In genomic region chr3:105444725-105445124, GRCh38 we compare ENCODE assay signal across 28 cellular contexts.
DNase-seq lines count a peak whose midpoint lies in the region; ATAC-seq, FAIRE-seq and TF ChIP-seq lines count a peak whose summit lies in the region.
"Had no signal": no experiment of that assay in that cellular context is flagged by ENCODE, and none has a peak within 500 bp of the region (broad histone marks: within the 10 kb centered on the region; RNA-seq: fewer than 3 reads in every experiment).

No MANE protein-coding gene starts in this region.

- intact Hi-C loops in endothelial cell of umbilical vein (cut with micrococcal nuclease): no loop called here

- no peaks in the 10 kb centered on the region for H3K27me3 Mint-ChIP-seq in osteocyte (ENCODE audit: unreplicated experiment)
- H3K27me3 Mint-ChIP-seq: activated T-cell treated with anti-CD3 and anti-CD28 coated beads, Interleukin-2, amount 50 U/mL, for 24 hours; stimulated activated naive CD8-positive, alpha-beta T cell treated with anti-CD3 and anti-CD28 coated beads, Interleukin-15, amount 100 ng/mL, for 72 hours had no signal

- H3K9me3 Mint-ChIP-seq in osteocyte (ENCODE audit: unreplicated experiment): peaks cover 5% of the 10 kb centered on the region
- H3K9me3 Mint-ChIP-seq: activated T-cell treated with anti-CD3 and anti-CD28 coated beads, Interleukin-2, amount 50 U/mL, for 24 hours had no signal

- H3K4me1 ChIP-seq in endothelial cell of umbilical vein (ENCODE audit: control insufficient read depth, extremely low read depth, insufficient read depth, low read length): no peaks in the 10 kb centered on the region
- H3K4me1 ChIP-seq: ascending aorta; BLaER1 treated with 17β-estradiol and CSF1 and Interleukin-3, amounts not matched to agents 10 nM and 100 nM; left ventricle myocardium inferior had no signal

- dilution Hi-C loops in endothelial cell of umbilical vein (cut with MboI; ENCODE audit: extremely low pct_ligation_motif_present, low sequenced_read_pairs): no loop called here

- FAIRE-seq in endothelial cell of umbilical vein (lab: Jason Lieb, UNC): no peak

- H3K27ac Mint-ChIP-seq in osteocyte (ENCODE audit: unreplicated experiment): peak overlapping the region; percentile 57
- H3K27ac Mint-ChIP-seq: activated naive CD8-positive, alpha-beta T cell treated with anti-CD3 and anti-CD28 coated beads, Interleukin-2, amount 10 ng/mL, durations not matched to agents 7 days and 5 days; activated T-cell treated with anti-CD3 and anti-CD28 coated beads, Interleukin-2, amount 50 U/mL, for 24 hours; stimulated activated naive CD8-positive, alpha-beta T cell treated with anti-CD3 and anti-CD28 coated beads, Interleukin-15, amount 100 ng/mL, for 72 hours had no signal

- H3K9me3 ChIP-seq in endothelial cell of umbilical vein (replicated peaks; ENCODE audit: control insufficient read depth, insufficient read depth, low read length): no peaks in the 10 kb centered on the region
- H3K9me3 ChIP-seq: ascending aorta; BLaER1 treated with 17β-estradiol and CSF1 and Interleukin-3, amounts not matched to agents 10 nM and 100 nM; left ventricle myocardium inferior; thoracic aorta had no signal

- no peak for ATAC-seq in GM19035 (IDR thresholded peaks at IDR 0.05; ENCODE audit: unreplicated experiment)
- ATAC-seq: stimulated activated naive CD8-positive, alpha-beta T cell treated with anti-CD3 and anti-CD28 coated beads, Interleukin-15, amount 100 ng/mL, for 72 hours had no signal

- TF ChIP-seq CTCF in RWPE1 (conservative IDR thresholded peaks at IDR 0.05; ENCODE audit: low read depth): no peak
- TF ChIP-seq CTCF in endothelial cell of umbilical vein (IDR thresholded peaks at IDR 0.05; ENCODE audit: extremely low read depth in 1 of 2, insufficient read depth in 1 of 2, low read depth in 1 of 2, low read length in 2 of 2): no peak
- TF ChIP-seq CTCF in osteocyte (IDR thresholded peaks at IDR 0.05): no peak

- H3K4me3 Mint-ChIP-seq in osteocyte (ENCODE audit: unreplicated experiment): no peak overlapping the region
- H3K4me3 Mint-ChIP-seq: activated naive CD8-positive, alpha-beta T cell treated with anti-CD3 and anti-CD28 coated beads, Interleukin-2, amount 10 ng/mL, durations not matched to agents 7 days and 5 days; activated T-cell treated with anti-CD3 and anti-CD28 coated beads, Interleukin-2, amount 50 U/mL, for 24 hours; neural crest cell; stimulated activated naive CD8-positive, alpha-beta T cell treated with anti-CD3 and anti-CD28 coated beads, Interleukin-15, amount 100 ng/mL, for 72 hours had no signal

- no peak overlapping the region for H3K9ac ChIP-seq in endothelial cell of umbilical vein (replicated peaks; ENCODE audit: extremely low read depth, insufficient read depth, low read length)
- H3K9ac ChIP-seq: BLaER1 treated with 17β-estradiol and CSF1 and Interleukin-3, amounts not matched to agents 10 nM and 100 nM had no signal

- peaks cover 6% of the 10 kb centered on the region for H3K36me3 Mint-ChIP-seq in osteocyte (ENCODE audit: unreplicated experiment)

- H3K27ac ChIP-seq in RWPE1 (no peak overlapping the region), endothelial cell of umbilical vein (ENCODE audit: insufficient read depth, low read depth, low read length) (no peak overlapping the region)
- H3K27ac ChIP-seq: ascending aorta; BLaER1 treated with 17β-estradiol and CSF1 and Interleukin-3, amounts not matched to agents 10 nM and 100 nM; left ventricle myocardium inferior; thoracic aorta had no signal

- no peak overlapping the region for H3K4me3 ChIP-seq in endothelial cell of umbilical vein (replicated peaks in 1 of 3; ENCODE audit: insufficient read depth in 1 of 3, low read depth in 1 of 3, low read length in 3 of 3)
- H3K4me3 ChIP-seq: ascending aorta; BLaER1 treated with 17β-estradiol and CSF1 and Interleukin-3, amounts not matched to agents 10 nM and 100 nM; left ventricle myocardium inferior; smooth muscle cell; thoracic aorta had no signal

- H3K79me2 ChIP-seq in endothelial cell of umbilical vein (ENCODE audit: control insufficient read depth, insufficient read depth, low read length): no peaks in the 10 kb centered on the region

- no peaks in the 10 kb centered on the region for H3K36me3 ChIP-seq in endothelial cell of umbilical vein (ENCODE audit: control insufficient read depth in 2 of 2, extremely low read depth in 1 of 2, insufficient read depth in 2 of 2, low read length in 2 of 2)
- H3K36me3 ChIP-seq: ascending aorta; BLaER1 treated with 17β-estradiol and CSF1 and Interleukin-3, amounts not matched to agents 10 nM and 100 nM; left ventricle myocardium inferior; thoracic aorta had no signal

- no peaks in the 10 kb centered on the region for H4K20me1 ChIP-seq in endothelial cell of umbilical vein (replicated peaks; ENCODE audit: control insufficient read depth, extremely low read depth, insufficient read depth, low read length)

- peak; percentile 52 for DNase-seq in EL
- peak; percentile 15 for DNase-seq in RWPE1 (ENCODE audit: low spot score)
- DNase-seq in endothelial cell of umbilical vein (ENCODE audit: low read depth, low spot score): no peak
- DNase-seq in osteocyte (ENCODE audit: extremely low spot score, unreplicated experiment): no peak
- no peak for DNase-seq in COLO829 (ENCODE audit: low spot score)
- no peak for DNase-seq in NCI-H2029 (lab: John Stamatoyannopoulos, UW)
- DNase-seq: activated effector memory CD4-positive, alpha-beta T cell treated with anti-CD3 and anti-CD28 coated beads, Interleukin-2, amount 50 U/mL, for 16 hours; activated naive CD8-positive, alpha-beta T cell treated with anti-CD3 and anti-CD28 coated beads, Interleukin-2, amount 10 ng/mL, durations not matched to agents 7 days and 5 days; activated T-cell treated with anti-CD3 and anti-CD28 coated beads, Interleukin-2, amount 50 U/mL, for 24 hours; central memory CD4-positive, alpha-beta T cell; dermis blood vessel endothelial cell; GF-D8; islet precursor cell; left ventricle myocardium inferior; NCI-H1048; NCI-H1694 treated with DMSO at 0.1 percent for 48 hours; NCI-H2171; NCI-H510A; RPMI8226; stimulated activated CD4-positive, alpha-beta T cell treated with anti-CD3 and anti-CD28 coated beads, Interleukin-1b, Interleukin-23, amount 100 ng/mL, for 48 hours; stimulated activated naive CD8-positive, alpha-beta T cell treated with anti-CD3 and anti-CD28 coated beads, Interleukin-15, amount 100 ng/mL, for 72 hours; T-helper 1 cell had no signal

- CTCF ChIA-PET in RWPE1 (lab: Yijun Ruan, JAX): no interaction called here
- CTCF ChIA-PET in endothelial cell of umbilical vein (lab: Charles Lee): no interaction called here

- no peaks in the 10 kb centered on the region for H3K27me3 ChIP-seq in endothelial cell of umbilical vein (ENCODE audit: control insufficient read depth in 2 of 2, insufficient read depth in 2 of 2, low read length in 2 of 2)
- H3K27me3 ChIP-seq: ascending aorta; BLaER1 treated with 17β-estradiol and CSF1 and Interleukin-3, amounts not matched to agents 10 nM and 100 nM had no signal

- H3K4me2 ChIP-seq in endothelial cell of umbilical vein (ENCODE audit: insufficient read depth, low read length): no peak overlapping the region
- H3K4me2 ChIP-seq: BLaER1 treated with 17β-estradiol and CSF1 and Interleukin-3, amounts not matched to agents 10 nM and 100 nM; smooth muscle cell had no signal

- no peak overlapping the region for H2AFZ ChIP-seq in endothelial cell of umbilical vein (ENCODE audit: low read depth, low read length)

- TF ChIP-seq POLR2A in endothelial cell of umbilical vein (IDR thresholded peaks at IDR 0.05; ENCODE audit: low read depth, low read length): no peak

- peaks cover 47% of the 10 kb centered on the region for H3K4me1 Mint-ChIP-seq in osteocyte (ENCODE audit: unreplicated experiment)
- H3K4me1 Mint-ChIP-seq: activated naive CD8-positive, alpha-beta T cell treated with anti-CD3 and anti-CD28 coated beads, Interleukin-2, amount 10 ng/mL, durations not matched to agents 7 days and 5 days; stimulated activated naive CD8-positive, alpha-beta T cell treated with anti-CD3 and anti-CD28 coated beads, Interleukin-15, amount 100 ng/mL, for 72 hours had no signal

- no peaks in the 10 kb centered on the region for H3K9me1 ChIP-seq in endothelial cell of umbilical vein (replicated peaks; ENCODE audit: control insufficient read depth, extremely low read depth, insufficient read depth, low read length)

- POLR2A ChIA-PET in RWPE1 (lab: Yijun Ruan, JAX; ENCODE audit: low non-redundant PET): no interaction called here
- POLR2A ChIA-PET in endothelial cell of umbilical vein (lab: Charles Lee): no interaction called here

- no TSS peak for BruUV-seq in endothelial cell of umbilical vein (replicated peaks; lab: Mats Ljungman, UMichigan)

TF ChIP-seq in endothelial cell of umbilical vein, 7 proteins besides CTCF, POLR2A, EP300 and RAD21:
- TF ChIP-seq JUN (IDR thresholded peaks at IDR 0.05; ENCODE audit: borderline replicate concordance, insufficient read depth, insufficient read length, low read depth) (peak; percentile 47), GATA2 (IDR thresholded peaks at IDR 0.05; ENCODE audit: insufficient read depth, insufficient read length, low read depth, low read length) (no peak)

Comparison
In these comparisons a context has a peak if more than half of its experiments do, and no peak if none do; other contexts are left out.
1. DNase-seq: peak in EL (single experiment) and RWPE1 (single experiment); none in endothelial cell of umbilical vein (single experiment), osteocyte (single experiment), COLO829 (single experiment) and NCI-H2029 (single experiment).